ENCODE assay signal across 9 cellular contexts in the genomic region with DNA sequence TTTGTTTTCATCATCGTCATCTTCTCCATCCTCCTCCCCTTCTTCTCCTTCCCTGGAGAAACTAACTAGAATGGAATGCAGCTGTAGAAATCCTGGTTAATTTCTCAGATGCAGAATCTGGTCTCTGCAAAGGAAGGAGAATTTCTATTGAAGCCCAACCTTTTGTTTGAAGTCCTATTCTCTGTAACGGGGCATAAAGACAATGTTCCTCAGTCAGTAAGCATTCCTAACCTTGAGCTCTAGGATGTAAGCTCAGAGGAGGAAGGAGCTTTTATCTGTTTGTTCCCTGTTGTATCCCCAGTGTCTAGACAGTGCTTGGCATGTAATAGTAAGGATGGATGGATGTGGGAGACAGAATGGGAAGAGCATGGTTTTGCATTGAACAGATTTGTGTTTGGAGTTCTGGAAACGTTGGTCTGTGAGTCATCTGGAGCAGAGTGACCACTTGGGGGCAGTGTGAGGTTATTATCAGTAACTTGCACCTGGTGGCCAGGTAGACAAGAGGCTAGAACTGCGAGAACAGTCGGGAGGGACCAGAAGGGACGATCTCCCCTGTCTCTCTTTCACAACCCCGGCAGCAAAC.
DNase-seq lines count a peak whose midpoint lies in the region; ATAC-seq and TF ChIP-seq lines count a peak whose summit lies in the region.
"Had no signal": no experiment of that assay in that cellular context is flagged by ENCODE, and none has a peak within 500 bp of the region (broad histone marks: within the 10 kb centered on the region; RNA-seq: fewer than 3 reads in every experiment).

No MANE protein-coding gene starts in this region.

- H3K4me2 ChIP-seq in SU-DHL-6 (ENCODE audit: low read depth, low read length, poor library complexity, severe bottlenecking), result no peak overlapping the region

- WGBS in stomach, 5 donors, result 30 to 40% (median 36%) methylated on average over 7 of the region's 7 CpGs

- H3K4me1 ChIP-seq in HUES48 (ENCODE audit: control insufficient read depth, insufficient read depth, low read length) (0 out of 2 replicates have a peak, but pooled peaks cover 4% of the 10 kb centered on the region), foreskin keratinocyte (peaks cover 15% of the 10 kb centered on the region), stomach (peaks cover 0 to 17% (median 0%) of the 10 kb centered on the region in 4 donors)

- no peak overlapping the region for H3K9ac ChIP-seq in HUES48 (ENCODE audit: low read depth, low read length)
- H3K9ac ChIP-seq in SU-DHL-6 (ENCODE audit: low read length), result no peak overlapping the region

- no peak for TF ChIP-seq EP300 in stomach (IDR thresholded peaks at IDR 0.05)

- ATAC-seq in foreskin keratinocyte, result peak; percentile 54

- H3K27me3 ChIP-seq in HUES48 (ENCODE audit: control insufficient read depth, insufficient read depth, low read length) (no peaks in the 10 kb centered on the region), SU-DHL-6 (ENCODE audit: low read length) (no peaks in the 10 kb centered on the region), foreskin keratinocyte (no peaks in the 10 kb centered on the region), stomach (no peaks in the 10 kb centered on the region)

- H2AFZ ChIP-seq in SU-DHL-6 (ENCODE audit: low read depth, low read length, severe bottlenecking), result no peak overlapping the region

- H3K4me3 ChIP-seq in HUES48 (ENCODE audit: low read depth, low read length) (no peak overlapping the region), SU-DHL-6 (ENCODE audit: insufficient read depth, low read length, poor library complexity, severe bottlenecking) (no peak overlapping the region), stomach (no peak overlapping the region)
- H3K4me3 ChIP-seq: SK-N-MC had no signal

- intact Hi-C loops in stomach (cut with DNase I; ENCODE audit: low total_unique reads), result no loop called here

- H3K9me3 ChIP-seq in HUES48 (ENCODE audit: control insufficient read depth, insufficient read depth, low read length) (no peaks in the 10 kb centered on the region), SU-DHL-6 (ENCODE audit: insufficient read depth, low read length) (no peaks in the 10 kb centered on the region), stomach (no peaks in the 10 kb centered on the region)

- no peak for TF ChIP-seq POLR2A in stomach (IDR thresholded peaks at IDR 0.05)

- H3F3A ChIP-seq in SU-DHL-6 (ENCODE audit: insufficient read depth), result no peaks in the 10 kb centered on the region

- H4K20me1 ChIP-seq in SU-DHL-6 (ENCODE audit: low read depth, low read length), result no peaks in the 10 kb centered on the region

- peak; percentile 66 for DNase-seq in DMS153 treated with DMSO at 0.1 percent for 48 hours (lab: John Stamatoyannopoulos, UW; ENCODE audit: unreplicated experiment)
- peak in 1 of 2 donors; percentile 73 for DNase-seq in foreskin keratinocyte
- peak; percentile 41 for DNase-seq in stomach
- DNase-seq in SHP77 treated with DMSO at 0.1 percent for 48 hours (lab: John Stamatoyannopoulos, UW), result no peak
- no peak for DNase-seq in activated CD8-positive, alpha-beta memory T cell treated with anti-CD3 and anti-CD28 coated beads for 24 hours
- DNase-seq in NCI-H446 treated with DMSO at 0.1 percent for 48 hours (lab: John Stamatoyannopoulos, UW), result no peak

- H3K27ac ChIP-seq in HUES48 (ENCODE audit: low read depth, low read length) (peak overlapping the region; percentile 40), SU-DHL-6 (ENCODE audit: low read depth, low read length) (no peak overlapping the region), foreskin keratinocyte (no peak overlapping the region), stomach (no peak overlapping the region)
- H3K27ac ChIP-seq: SK-N-MC had no signal

- H3K9me2 ChIP-seq in SU-DHL-6 (replicated peaks; ENCODE audit: insufficient read depth, low read length), result no peaks in the 10 kb centered on the region

- H3K79me2 ChIP-seq in SU-DHL-6 (ENCODE audit: insufficient read depth, low read length), result no peaks in the 10 kb centered on the region

- TF ChIP-seq CTCF in SU-DHL-6 (IDR thresholded peaks at IDR 0.05; ENCODE audit: insufficient read depth, low read length, poor library complexity, severe bottlenecking) (peak; percentile 29), foreskin keratinocyte (conservative IDR thresholded peaks at IDR 0.05) (peak; percentile 76), stomach (IDR thresholded peaks at IDR 0.05) (peak in 3 of 7 experiments; percentile 22 to 41 (median 26))

- H3K36me3 ChIP-seq in HUES48 (ENCODE audit: control insufficient read depth, insufficient read depth, low read length) (no peaks in the 10 kb centered on the region), SU-DHL-6 (ENCODE audit: low read length) (no peaks in the 10 kb centered on the region), stomach (no peaks in the 10 kb centered on the region)

Comparison
In these comparisons a context has a peak if more than half of its experiments do, and no peak if none do; other contexts are left out.
1. DNase-seq: peak in DMS153 treated with DMSO at 0.1 percent for 48 hours (single experiment) and stomach (single experiment); none in SHP77 treated with DMSO at 0.1 percent for 48 hours (single experiment), activated CD8-positive, alpha-beta memory T cell treated with anti-CD3 and anti-CD28 coated beads for 24 hours (single experiment) and NCI-H446 treated with DMSO at 0.1 percent for 48 hours (single experiment).